21 cellular contexts compared by ENCODE assay signal in the genomic region with DNA sequence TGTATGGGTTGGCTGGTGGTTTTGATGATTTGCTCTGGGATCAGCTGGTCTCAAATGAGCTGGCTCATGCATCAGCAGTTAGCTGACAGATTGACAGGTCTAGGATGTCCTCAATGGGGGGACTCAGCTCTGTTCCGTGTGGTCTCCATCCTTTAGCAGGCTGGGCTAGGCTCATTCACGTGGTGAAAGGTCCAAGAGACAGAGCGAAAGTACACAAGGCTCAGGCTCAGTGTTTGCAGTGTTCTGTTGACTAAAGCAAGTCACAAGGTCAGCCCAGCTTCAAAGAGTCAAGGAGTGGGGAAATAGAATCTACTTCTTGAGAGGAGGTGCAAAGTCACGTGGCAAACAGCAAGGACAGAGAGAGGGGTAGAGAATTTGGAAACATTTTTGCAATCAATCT.
"Had no signal": no experiment of that assay in that cellular context is flagged by ENCODE, and none has a peak within 500 bp of the region (broad histone marks: within the 10 kb centered on the region; RNA-seq: fewer than 3 reads in every experiment).

No MANE protein-coding gene starts in this region.

- H3K27me3 ChIP-seq: gastrocnemius medialis, heart right ventricle, neutrophil, tibial artery, upper lobe of left lung had no signal

- DNase-seq: cortex of kidney; dorsolateral prefrontal cortex; effector CD8-positive, alpha-beta T cell; gastrocnemius medialis; heart right ventricle; islet precursor cell; left ventricle myocardium inferior; mesendoderm; naive thymus-derived CD4-positive, alpha-beta T cell; nephron progenitor cell; right cardiac atrium; small intestine; stimulated activated CD4-positive, alpha-beta T cell treated with anti-CD3 and anti-CD28 coated beads, Interleukin-12 subunit alpha, Interleukin-12 subunit beta, amount 100 ng/mL, for 4 hours; stimulated activated naive CD8-positive, alpha-beta T cell treated with anti-CD3 and anti-CD28 coated beads, Interleukin-15, Interleukin-2, amounts not matched to agents 100 U/mL and 50 U/mL, for 24 hours; tibial artery; upper lobe of left lung had no signal

- H3K4me1 Mint-ChIP-seq: nephron progenitor cell had no signal

- H3K4me3 Mint-ChIP-seq: central memory CD8-positive, alpha-beta T cell; naive thymus-derived CD4-positive, alpha-beta T cell; nephron progenitor cell had no signal

- H3K9me3 ChIP-seq: gastrocnemius medialis, heart right ventricle, left ventricle myocardium inferior, neutrophil, tibial artery had no signal

- FAIRE-seq: endometrium, small intestine had no signal

- H3K36me3 ChIP-seq: gastrocnemius medialis, heart right ventricle, left ventricle myocardium inferior, neutrophil, tibial artery, upper lobe of left lung had no signal

- H3K27me3 Mint-ChIP-seq: central memory CD8-positive, alpha-beta T cell; naive thymus-derived CD4-positive, alpha-beta T cell; progenitor cell of endocrine pancreas had no signal

- H3K4me1 ChIP-seq: gastrocnemius medialis, heart right ventricle, left ventricle myocardium inferior, tibial artery, upper lobe of left lung had no signal

- H3K27ac ChIP-seq: dorsolateral prefrontal cortex, gastrocnemius medialis, heart right ventricle, left ventricle myocardium inferior, neutrophil, tibial artery, upper lobe of left lung had no signal

- ATAC-seq: esophagus mucosa; gastrocnemius medialis; heart right ventricle; naive thymus-derived CD4-positive, alpha-beta T cell; right cardiac atrium; stimulated activated naive CD8-positive, alpha-beta T cell treated with anti-CD3 and anti-CD28 coated beads, Interleukin-15, Interleukin-2, amounts not matched to agents 100 U/mL and 50 U/mL, for 24 hours had no signal

- H3K36me3 Mint-ChIP-seq: naive thymus-derived CD4-positive, alpha-beta T cell had no signal

- H3K4me3 ChIP-seq: dorsolateral prefrontal cortex, gastrocnemius medialis, heart right ventricle, left ventricle myocardium inferior, tibial artery, upper lobe of left lung had no signal

- H3K27ac Mint-ChIP-seq: naive thymus-derived CD4-positive, alpha-beta T cell; nephron progenitor cell; progenitor cell of endocrine pancreas had no signal

- H3K9me3 Mint-ChIP-seq: central memory CD8-positive, alpha-beta T cell had no signal
